In the genomic region with DNA sequence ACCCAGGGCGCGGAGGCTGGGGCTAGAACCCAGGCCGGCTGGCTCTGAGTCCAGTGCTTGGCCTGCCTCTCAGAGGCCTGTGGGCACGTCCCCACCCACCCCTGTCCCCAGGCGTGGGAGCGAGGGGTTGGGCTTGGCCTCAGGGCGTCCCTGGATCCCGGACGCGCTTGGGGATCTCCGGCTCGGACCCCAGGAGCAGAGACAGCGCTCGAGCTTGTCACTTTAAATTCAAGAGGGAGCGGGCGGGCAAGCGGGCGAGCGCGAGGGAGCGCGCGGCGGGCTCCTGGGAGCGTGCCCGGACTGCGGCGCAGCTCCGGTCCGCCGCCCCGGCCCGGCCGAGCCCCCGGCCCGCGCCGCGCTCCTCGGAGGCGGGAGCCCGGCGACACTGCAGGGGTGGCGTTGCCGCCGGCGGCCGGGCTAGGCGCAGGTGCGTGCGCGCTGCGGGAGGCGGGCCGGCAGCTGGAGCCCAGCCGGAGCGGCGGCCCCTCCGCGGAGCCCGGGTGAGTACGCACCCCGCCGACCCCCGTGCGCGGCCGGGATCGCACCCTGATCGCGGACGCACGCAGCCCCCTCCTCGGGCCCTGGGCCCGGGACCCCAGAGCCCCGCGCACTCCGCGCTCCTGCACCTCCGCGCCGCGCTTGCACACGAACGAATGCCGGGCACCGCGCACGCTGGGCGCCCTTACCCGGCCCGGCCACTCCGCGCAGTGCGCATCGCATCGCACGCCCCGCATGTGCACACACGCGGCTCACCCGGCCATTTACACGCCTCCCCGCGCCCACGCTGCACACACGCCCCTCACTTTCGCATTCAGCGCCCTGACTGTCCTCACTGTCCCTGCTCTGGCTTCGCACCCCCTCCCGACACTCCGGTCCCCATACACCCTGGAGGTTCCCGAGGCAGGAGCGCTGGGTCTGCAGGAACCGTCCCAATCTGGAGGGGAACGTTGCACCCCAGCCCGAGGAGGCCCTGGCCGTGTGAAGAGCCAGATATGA, we compare ENCODE assay signal across 8 cellular contexts. TPM values are rescaled to one million over a fixed set of nuclear protein-coding genes. Genes with fewer than 3 reads are reported as not detected.
A peak's percentile ranks its signal among the peaks of the same experiment; 100 is the strongest.
DNase-seq lines count a peak whose midpoint lies in the region; ATAC-seq and TF ChIP-seq lines count a peak whose summit lies in the region.

A gene with protein sequence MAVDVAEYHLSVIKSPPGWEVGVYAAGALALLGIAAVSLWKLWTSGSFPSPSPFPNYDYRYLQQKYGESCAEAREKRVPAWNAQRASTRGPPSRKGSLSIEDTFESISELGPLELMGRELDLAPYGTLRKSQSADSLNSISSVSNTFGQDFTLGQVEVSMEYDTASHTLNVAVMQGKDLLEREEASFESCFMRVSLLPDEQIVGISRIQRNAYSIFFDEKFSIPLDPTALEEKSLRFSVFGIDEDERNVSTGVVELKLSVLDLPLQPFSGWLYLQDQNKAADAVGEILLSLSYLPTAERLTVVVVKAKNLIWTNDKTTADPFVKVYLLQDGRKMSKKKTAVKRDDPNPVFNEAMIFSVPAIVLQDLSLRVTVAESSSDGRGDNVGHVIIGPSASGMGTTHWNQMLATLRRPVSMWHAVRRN (plus strand): TSS at position 174 of the 996 bp plus-strand sequence. CDS start 7,011 bp downstream, outside the sequence.

- peak within 1 kb of the TSS; percentile 59 for H3K9ac ChIP-seq in skeletal muscle satellite cell (ENCODE audit: low read depth, low read length)

- peak within 1 kb of the TSS; percentile 10 for H3K4me3 Mint-ChIP-seq in activated CD4-positive, alpha-beta memory T cell treated with anti-CD3 and anti-CD28 coated beads for 36 hours
- H3K4me3 Mint-ChIP-seq in activated CD4-positive, alpha-beta memory T cell treated with anti-CD3 and anti-CD28 coated beads, Interleukin-2, amount 10 ng/mL, durations not matched to agents 7 days and 5 days, result no peak within 1 kb of the TSS
- H3K4me3 Mint-ChIP-seq in activated naive CD8-positive, alpha-beta T cell, result peak within 1 kb of the TSS; percentile 86

- ATAC-seq in HG03097 (IDR thresholded peaks at IDR 0.05; ENCODE audit: low FRiP score, unreplicated experiment) (no peak), HG02610 (IDR thresholded peaks at IDR 0.05; ENCODE audit: unreplicated experiment) (no peak)

- H3K27ac ChIP-seq in hepatocyte, result no peak within 1 kb of the TSS

- H3K36me3 Mint-ChIP-seq in activated CD4-positive, alpha-beta memory T cell treated with anti-CD3 and anti-CD28 coated beads for 36 hours, result no peaks in the 10 kb centered on the region
- no peaks in the 10 kb centered on the region for H3K36me3 Mint-ChIP-seq in activated CD4-positive, alpha-beta memory T cell treated with anti-CD3 and anti-CD28 coated beads, Interleukin-2, amount 10 ng/mL, durations not matched to agents 7 days and 5 days (ENCODE audit: low read depth)
- no peaks in the 10 kb centered on the region for H3K36me3 Mint-ChIP-seq in activated naive CD8-positive, alpha-beta T cell

- DNase-seq in activated CD4-positive, alpha-beta memory T cell treated with anti-CD3 and anti-CD28 coated beads for 36 hours, result peak; percentile 29
- DNase-seq in activated CD4-positive, alpha-beta memory T cell treated with anti-CD3 and anti-CD28 coated beads, Interleukin-2, amount 10 ng/mL, durations not matched to agents 7 days and 5 days, result no peak
- peak; percentile 28 for DNase-seq in hepatocyte (ENCODE audit: low spot score)
- no peak for DNase-seq in NCI-H1694 treated with DMSO at 0.1 percent for 48 hours (lab: John Stamatoyannopoulos, UW)

- no peaks in the 10 kb centered on the region for H3K9me2 ChIP-seq in hepatocyte (replicated peaks; ENCODE audit: insufficient read depth)

- peaks cover 33% of the 10 kb centered on the region for H3K4me1 Mint-ChIP-seq in activated CD4-positive, alpha-beta memory T cell treated with anti-CD3 and anti-CD28 coated beads for 36 hours (ENCODE audit: low read depth)
- peaks cover 25% of the 10 kb centered on the region for H3K4me1 Mint-ChIP-seq in activated CD4-positive, alpha-beta memory T cell treated with anti-CD3 and anti-CD28 coated beads, Interleukin-2, amount 10 ng/mL, durations not matched to agents 7 days and 5 days
- H3K4me1 Mint-ChIP-seq in activated naive CD8-positive, alpha-beta T cell (ENCODE audit: low read depth), result peaks cover 23% of the 10 kb centered on the region

- no peak within 1 kb of the TSS for H3K27ac Mint-ChIP-seq in activated CD4-positive, alpha-beta memory T cell treated with anti-CD3 and anti-CD28 coated beads for 36 hours
- no peak within 1 kb of the TSS for H3K27ac Mint-ChIP-seq in activated CD4-positive, alpha-beta memory T cell treated with anti-CD3 and anti-CD28 coated beads, Interleukin-2, amount 10 ng/mL, durations not matched to agents 7 days and 5 days
- H3K27ac Mint-ChIP-seq in activated naive CD8-positive, alpha-beta T cell, result no peak within 1 kb of the TSS

- CTCF ChIA-PET in activated CD4-positive, alpha-beta memory T cell treated with anti-CD3 and anti-CD28 coated beads for 36 hours (lab: Charles Lee), result interaction anchor here (1.4 to 2.5 kb wide), 2 partner anchors 10 to 181 kb away, joined by 3 to 7 read pairs; no protein-coding TSS in a partner anchor
- CTCF ChIA-PET in activated CD4-positive, alpha-beta memory T cell treated with anti-CD3 and anti-CD28 coated beads, Interleukin-2, amount 10 ng/mL, durations not matched to agents 7 days and 5 days (lab: Charles Lee), result interaction anchor here (0.6 kb wide), 1 partner anchor 35 kb away, joined by 3 read pairs; no protein-coding TSS in a partner anchor

- no peaks in the 10 kb centered on the region for H4K20me1 ChIP-seq in hepatocyte (ENCODE audit: insufficient read depth, poor library complexity, severe bottlenecking)

- peak within 1 kb of the TSS; percentile 90 for H3K4me2 ChIP-seq in hepatocyte
- peak within 1 kb of the TSS; percentile 91 for H3K4me2 ChIP-seq in skeletal muscle satellite cell (ENCODE audit: low read length)

- intact Hi-C loops in activated CD4-positive, alpha-beta memory T cell treated with anti-CD3 and anti-CD28 coated beads for 36 hours (cut with micrococcal nuclease), result no loop called here

- H3K27me3 ChIP-seq in hepatocyte, result peaks cover 33% of the 10 kb centered on the region
- H3K27me3 ChIP-seq in skeletal muscle satellite cell (ENCODE audit: control insufficient read depth, insufficient read depth, low read length), result no peaks in the 10 kb centered on the region

- peaks cover 3% of the 10 kb centered on the region for H3K4me1 ChIP-seq in hepatocyte (ENCODE audit: insufficient read depth)
- H3K4me1 ChIP-seq in skeletal muscle satellite cell (ENCODE audit: control insufficient read depth, insufficient read depth, low read length), result peaks cover 34% of the 10 kb centered on the region

- TF ChIP-seq CTCF in hepatocyte (IDR thresholded peaks at IDR 0.05; ENCODE audit: poor library complexity), result no peak

- H3K79me2 ChIP-seq in hepatocyte, result no peaks in the 10 kb centered on the region

- peaks cover 34% of the 10 kb centered on the region for H3K27me3 Mint-ChIP-seq in activated CD4-positive, alpha-beta memory T cell treated with anti-CD3 and anti-CD28 coated beads for 36 hours
- peaks cover 60% of the 10 kb centered on the region for H3K27me3 Mint-ChIP-seq in activated CD4-positive, alpha-beta memory T cell treated with anti-CD3 and anti-CD28 coated beads, Interleukin-2, amount 10 ng/mL, durations not matched to agents 7 days and 5 days
- peaks cover 18% of the 10 kb centered on the region for H3K27me3 Mint-ChIP-seq in activated naive CD8-positive, alpha-beta T cell

- peak within 1 kb of the TSS; percentile 45 for H3K4me3 ChIP-seq in hepatocyte
- peak within 1 kb of the TSS; percentile 68 for H3K4me3 ChIP-seq in skeletal muscle satellite cell (ENCODE audit: low read length)

- H3K9me3 ChIP-seq in hepatocyte (ENCODE audit: low read depth) (no peaks in the 10 kb centered on the region), skeletal muscle satellite cell (replicated peaks; ENCODE audit: low read length) (no peaks in the 10 kb centered on the region)

- peaks cover 4% of the 10 kb centered on the region for H3K9me3 Mint-ChIP-seq in activated CD4-positive, alpha-beta memory T cell treated with anti-CD3 and anti-CD28 coated beads for 36 hours
- no peaks in the 10 kb centered on the region for H3K9me3 Mint-ChIP-seq in activated CD4-positive, alpha-beta memory T cell treated with anti-CD3 and anti-CD28 coated beads, Interleukin-2, amount 10 ng/mL, durations not matched to agents 7 days and 5 days
- peaks cover 3% of the 10 kb centered on the region for H3K9me3 Mint-ChIP-seq in activated naive CD8-positive, alpha-beta T cell (ENCODE audit: low read depth)

- no peak within 1 kb of the TSS for H2AFZ ChIP-seq in hepatocyte

- H3K36me3 ChIP-seq in hepatocyte (replicated peaks; ENCODE audit: insufficient read depth, low read depth), result no peaks in the 10 kb centered on the region
- no peaks in the 10 kb centered on the region for H3K36me3 ChIP-seq in skeletal muscle satellite cell (ENCODE audit: insufficient read depth, low read length)

- 5% methylated on average over 63 of the region's 118 CpGs for WGBS in hepatocyte (ENCODE audit: low lambda C conversion rate, missing lambda C conversion rate)

- POLR2A ChIA-PET in activated CD4-positive, alpha-beta memory T cell treated with anti-CD3 and anti-CD28 coated beads for 36 hours (lab: Charles Lee), result no interaction called here
- POLR2A ChIA-PET in activated CD4-positive, alpha-beta memory T cell treated with anti-CD3 and anti-CD28 coated beads, Interleukin-2, amount 10 ng/mL, durations not matched to agents 7 days and 5 days (lab: Charles Lee), result interaction anchor here (0.6 kb wide), 1 partner anchor 28 kb away, joined by 3 read pairs; no protein-coding TSS in a partner anchor

RNA-seq across cellular contexts. Expression of the gene that starts here (rescaled TPM):
- not detected for total RNA-seq in activated CD4-positive, alpha-beta memory T cell treated with anti-CD3 and anti-CD28 coated beads for 36 hours
- total RNA-seq in activated CD4-positive, alpha-beta memory T cell treated with anti-CD3 and anti-CD28 coated beads, Interleukin-2, amount 10 ng/mL, durations not matched to agents 7 days and 5 days, result not detected
- total RNA-seq in hepatocyte, result 0.08 and 0.27 TPM in 2 replicates
- 0.50 and 1.8 TPM in 2 replicates for polyA plus RNA-seq in hepatocyte
- 0.22 TPM in 1 of 2 replicates, not detected in the other for total RNA-seq in skeletal muscle satellite cell (2012; rRNA removed)

Comparison
In these comparisons a context has a peak if more than half of its experiments do, and no peak if none do; other contexts are left out.
1. Peak in DNase-seq in activated CD4-positive, alpha-beta memory T cell treated with anti-CD3 and anti-CD28 coated beads for 36 hours; RNA of the gene not detected or under 1 TPM.